Comparison of ENCODE assay signal across 20 cellular contexts in genomic region chr4:48467442-48467841, GRCh38.
DNase-seq lines count a peak whose midpoint lies in the region; ATAC-seq and TF ChIP-seq lines count a peak whose summit lies in the region.
"Had no signal": no experiment of that assay in that cellular context is flagged by ENCODE, and none has a peak within 500 bp of the region (broad histone marks: within the 10 kb centered on the region; RNA-seq: fewer than 3 reads in every experiment).

No MANE protein-coding gene starts in this region.

- CTCF ChIA-PET in HEK293 (lab: Yijun Ruan, JAX) = no interaction called here

- peaks cover 20% of the 10 kb centered on the region for H3K4me1 ChIP-seq in BLaER1
- H3K4me1 ChIP-seq in HEK293 (ENCODE audit: control insufficient read depth, insufficient read depth, low read length) = no peaks in the 10 kb centered on the region
- H3K4me1 ChIP-seq in OCI-LY3 (ENCODE audit: low read length) = peaks cover 8% of the 10 kb centered on the region
- H3K4me1 ChIP-seq: HAP-1, SJSA1 had no signal

- H3K36me3 ChIP-seq in BLaER1 (no peaks in the 10 kb centered on the region), HEK293 (ENCODE audit: control insufficient read depth in 2 of 2, insufficient read depth in 1 of 2, low read length in 2 of 2) (no peaks in the 10 kb centered on the region), OCI-LY3 (replicated peaks; ENCODE audit: low read depth, low read length) (no peaks in the 10 kb centered on the region)
- H3K36me3 ChIP-seq: HAP-1, SJSA1 had no signal

- no peak overlapping the region for H2AFZ ChIP-seq in OCI-LY3 (ENCODE audit: low read depth, low read length)
- H2AFZ ChIP-seq: GM23338 had no signal

- no peak for TF ChIP-seq CTCF in HEK293 (tag by site-specific recombination; IDR thresholded peaks at IDR 0.05)
- TF ChIP-seq CTCF in OCI-LY3 (IDR thresholded peaks at IDR 0.05; ENCODE audit: low read depth, low read length) = no peak
- TF ChIP-seq CTCF in nephron (IDR thresholded peaks at IDR 0.05; ENCODE audit: unreplicated experiment in 3 of 3) = no peak

- H3K4me3 Mint-ChIP-seq in nephron = peak overlapping the region in 1 of 3 experiments; percentile 19
- H3K4me3 Mint-ChIP-seq: CD4-positive, alpha-beta memory T cell; GM23338 had no signal

- POLR2A ChIA-PET in HEK293 (lab: Yijun Ruan, JAX) = no interaction called here

- H3K9ac ChIP-seq in BLaER1 (no peak overlapping the region), OCI-LY3 (ENCODE audit: low read length) (no peak overlapping the region)
- H3K9ac ChIP-seq: KMS-11 had no signal

- H3K4me3 ChIP-seq in BLaER1 (no peak overlapping the region), HEK293 (ENCODE audit: low read depth, low read length) (no peak overlapping the region), OCI-LY3 (ENCODE audit: low read length) (no peak overlapping the region)
- H3K4me3 ChIP-seq: GM23338, HAP-1, SJSA1 had no signal

- no peak overlapping the region for H3K27ac ChIP-seq in BLaER1
- no peak overlapping the region for H3K27ac ChIP-seq in HEK293 (ENCODE audit: extremely low read depth, low read depth, low read length)
- H3K27ac ChIP-seq in OCI-LY3 (ENCODE audit: low read length) = no peak overlapping the region
- H3K27ac ChIP-seq: KMS-11, SJSA1 had no signal

- H3K4me2 ChIP-seq in BLaER1 = peak overlapping the region; percentile 55
- H3K4me2 ChIP-seq in OCI-LY3 (ENCODE audit: low read length) = peak overlapping the region; percentile 26
- H3K4me2 ChIP-seq: GM23338, KMS-11 had no signal

- no peaks in the 10 kb centered on the region for H3K79me2 ChIP-seq in OCI-LY3 (ENCODE audit: low read length)

- no peak for DNase-seq in UCSD-AML1 (lab: John Stamatoyannopoulos, UW; ENCODE audit: unreplicated experiment)
- no peak for DNase-seq in D341Med (ENCODE audit: low spot score)
- DNase-seq in activated CD4-positive, alpha-beta T cell treated with anti-CD3 and anti-CD28 coated beads, Interleukin-2, amount 50 U/mL, for 4 hours = no peak
- DNase-seq: CD4-positive, alpha-beta memory T cell; GDM1; NCI-H1694 treated with DMSO at 0.1 percent for 48 hours; NCI-H2081 treated with DMSO at 0.1 percent for 48 hours; NCI-H446 treated with DMSO at 0.1 percent for 48 hours; NCI-H526 treated with DMSO at 0.1 percent for 48 hours; OCI-M1; T-helper 1 cell had no signal

- no peaks in the 10 kb centered on the region for H4K20me1 ChIP-seq in BLaER1
- no peaks in the 10 kb centered on the region for H4K20me1 ChIP-seq in OCI-LY3 (ENCODE audit: insufficient read depth, low read length)

- H3K9me3 ChIP-seq in BLaER1 (no peaks in the 10 kb centered on the region), HEK293 (ENCODE audit: control insufficient read depth, insufficient read depth, low read depth, low read length) (no peaks in the 10 kb centered on the region), OCI-LY3 (ENCODE audit: insufficient read depth, low read length) (no peaks in the 10 kb centered on the region)
- H3K9me3 ChIP-seq: HAP-1, SJSA1 had no signal

- H3K36me3 Mint-ChIP-seq in nephron (ENCODE audit: low read depth) = no peaks in the 10 kb centered on the region
- H3K36me3 Mint-ChIP-seq: CD4-positive, alpha-beta memory T cell had no signal

- H3K27me3 ChIP-seq in BLaER1 = no peaks in the 10 kb centered on the region
- H3K27me3 ChIP-seq in OCI-LY3 (ENCODE audit: low read depth, low read length) = no peaks in the 10 kb centered on the region
- H3K27me3 ChIP-seq: SJSA1 had no signal

- H3K9me3 Mint-ChIP-seq in nephron = no peaks in the 10 kb centered on the region
- H3K9me3 Mint-ChIP-seq: GM23338 had no signal

- ATAC-seq in GM21786 (IDR thresholded peaks at IDR 0.05; ENCODE audit: unreplicated experiment) = no peak
- ATAC-seq: GM23338 had no signal

- peaks cover 10% of the 10 kb centered on the region for H3K27me3 Mint-ChIP-seq in nephron (ENCODE audit: low read depth)

- peaks cover 32% of the 10 kb centered on the region for H3K4me1 Mint-ChIP-seq in nephron
- H3K4me1 Mint-ChIP-seq: CD4-positive, alpha-beta memory T cell had no signal

- peak overlapping the region; percentile 27 to 76 (median 46) for H3K27ac Mint-ChIP-seq in nephron
- H3K27ac Mint-ChIP-seq: CD4-positive, alpha-beta memory T cell; GM23338 had no signal

TF ChIP-seq in HEK293, 187 proteins besides CTCF, POLR2A, EP300 and RAD21:
- TF ChIP-seq, protein P1, sequence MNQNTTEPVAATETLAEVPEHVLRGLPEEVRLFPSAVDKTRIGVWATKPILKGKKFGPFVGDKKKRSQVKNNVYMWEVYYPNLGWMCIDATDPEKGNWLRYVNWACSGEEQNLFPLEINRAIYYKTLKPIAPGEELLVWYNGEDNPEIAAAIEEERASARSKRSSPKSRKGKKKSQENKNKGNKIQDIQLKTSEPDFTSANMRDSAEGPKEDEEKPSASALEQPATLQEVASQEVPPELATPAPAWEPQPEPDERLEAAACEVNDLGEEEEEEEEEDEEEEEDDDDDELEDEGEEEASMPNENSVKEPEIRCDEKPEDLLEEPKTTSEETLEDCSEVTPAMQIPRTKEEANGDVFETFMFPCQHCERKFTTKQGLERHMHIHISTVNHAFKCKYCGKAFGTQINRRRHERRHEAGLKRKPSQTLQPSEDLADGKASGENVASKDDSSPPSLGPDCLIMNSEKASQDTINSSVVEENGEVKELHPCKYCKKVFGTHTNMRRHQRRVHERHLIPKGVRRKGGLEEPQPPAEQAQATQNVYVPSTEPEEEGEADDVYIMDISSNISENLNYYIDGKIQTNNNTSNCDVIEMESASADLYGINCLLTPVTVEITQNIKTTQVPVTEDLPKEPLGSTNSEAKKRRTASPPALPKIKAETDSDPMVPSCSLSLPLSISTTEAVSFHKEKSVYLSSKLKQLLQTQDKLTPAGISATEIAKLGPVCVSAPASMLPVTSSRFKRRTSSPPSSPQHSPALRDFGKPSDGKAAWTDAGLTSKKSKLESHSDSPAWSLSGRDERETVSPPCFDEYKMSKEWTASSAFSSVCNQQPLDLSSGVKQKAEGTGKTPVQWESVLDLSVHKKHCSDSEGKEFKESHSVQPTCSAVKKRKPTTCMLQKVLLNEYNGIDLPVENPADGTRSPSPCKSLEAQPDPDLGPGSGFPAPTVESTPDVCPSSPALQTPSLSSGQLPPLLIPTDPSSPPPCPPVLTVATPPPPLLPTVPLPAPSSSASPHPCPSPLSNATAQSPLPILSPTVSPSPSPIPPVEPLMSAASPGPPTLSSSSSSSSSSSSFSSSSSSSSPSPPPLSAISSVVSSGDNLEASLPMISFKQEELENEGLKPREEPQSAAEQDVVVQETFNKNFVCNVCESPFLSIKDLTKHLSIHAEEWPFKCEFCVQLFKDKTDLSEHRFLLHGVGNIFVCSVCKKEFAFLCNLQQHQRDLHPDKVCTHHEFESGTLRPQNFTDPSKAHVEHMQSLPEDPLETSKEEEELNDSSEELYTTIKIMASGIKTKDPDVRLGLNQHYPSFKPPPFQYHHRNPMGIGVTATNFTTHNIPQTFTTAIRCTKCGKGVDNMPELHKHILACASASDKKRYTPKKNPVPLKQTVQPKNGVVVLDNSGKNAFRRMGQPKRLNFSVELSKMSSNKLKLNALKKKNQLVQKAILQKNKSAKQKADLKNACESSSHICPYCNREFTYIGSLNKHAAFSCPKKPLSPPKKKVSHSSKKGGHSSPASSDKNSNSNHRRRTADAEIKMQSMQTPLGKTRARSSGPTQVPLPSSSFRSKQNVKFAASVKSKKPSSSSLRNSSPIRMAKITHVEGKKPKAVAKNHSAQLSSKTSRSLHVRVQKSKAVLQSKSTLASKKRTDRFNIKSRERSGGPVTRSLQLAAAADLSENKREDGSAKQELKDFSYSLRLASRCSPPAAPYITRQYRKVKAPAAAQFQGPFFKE (tag by site-specific recombination; IDR thresholded peaks at IDR 0.05; ENCODE audit: borderline replicate concordance) = no peak
- TF ChIP-seq ZNF335 (tag by site-specific recombination; conservative IDR thresholded peaks at IDR 0.05) (no peak), ZNF433 (tag by site-specific recombination; IDR thresholded peaks at IDR 0.05; ENCODE audit: low read depth) (no peak), GLIS1 (tag by site-specific recombination; IDR thresholded peaks at IDR 0.05) (0 out of 2 replicates have a peak, but pooled peaks have one; percentile 28), BCL11A (tag by site-specific recombination; IDR thresholded peaks at IDR 0.05; ENCODE audit: low read depth) (no peak), ZNF133 (tag by site-specific recombination; IDR thresholded peaks at IDR 0.05) (no peak), KLF10 (tag by site-specific recombination; IDR thresholded peaks at IDR 0.05) (no peak)
- TF ChIP-seq, protein P2, sequence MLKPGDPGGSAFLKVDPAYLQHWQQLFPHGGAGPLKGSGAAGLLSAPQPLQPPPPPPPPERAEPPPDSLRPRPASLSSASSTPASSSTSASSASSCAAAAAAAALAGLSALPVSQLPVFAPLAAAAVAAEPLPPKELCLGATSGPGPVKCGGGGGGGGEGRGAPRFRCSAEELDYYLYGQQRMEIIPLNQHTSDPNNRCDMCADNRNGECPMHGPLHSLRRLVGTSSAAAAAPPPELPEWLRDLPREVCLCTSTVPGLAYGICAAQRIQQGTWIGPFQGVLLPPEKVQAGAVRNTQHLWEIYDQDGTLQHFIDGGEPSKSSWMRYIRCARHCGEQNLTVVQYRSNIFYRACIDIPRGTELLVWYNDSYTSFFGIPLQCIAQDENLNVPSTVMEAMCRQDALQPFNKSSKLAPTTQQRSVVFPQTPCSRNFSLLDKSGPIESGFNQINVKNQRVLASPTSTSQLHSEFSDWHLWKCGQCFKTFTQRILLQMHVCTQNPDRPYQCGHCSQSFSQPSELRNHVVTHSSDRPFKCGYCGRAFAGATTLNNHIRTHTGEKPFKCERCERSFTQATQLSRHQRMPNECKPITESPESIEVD (tag by site-specific recombination; IDR thresholded peaks at IDR 0.05) = no peak
